ENCODE assay signal across 12 cellular contexts in genomic region chr3:112407888-112408702, GRCh38.
DNase-seq lines count a peak whose midpoint lies in the region; ATAC-seq, FAIRE-seq and TF ChIP-seq lines count a peak whose summit lies in the region.
"Had no signal": no experiment of that assay in that cellular context is flagged by ENCODE, and none has a peak within 500 bp of the region (broad histone marks: within the 10 kb centered on the region; RNA-seq: fewer than 3 reads in every experiment).

No MANE protein-coding gene starts in this region.

- H3K4me3 Mint-ChIP-seq in stimulated activated naive B cell treated with anti-CD40 and anti-IgM and Interleukin-4, amounts not matched to agents 10 μg/mL and 1 μg/mL and 100 μg/mL, for 72 hours, result peak overlapping the region in 1 of 2 donors; percentile 6

- TF ChIP-seq EP300 in H1 (IDR thresholded peaks at IDR 0.05; ENCODE audit: borderline replicate concordance in 1 of 2, low read depth in 2 of 2, low read length in 2 of 2), result no peak

- H3K4me1 ChIP-seq in H1 (replicated peaks in 1 of 4; ENCODE audit: control insufficient read depth in 3 of 4, insufficient read depth in 4 of 4, low read length in 3 of 4), result peaks cover 0 to 14% (median 8%) of the 10 kb centered on the region in 4 experiments; a peak in 4 of 7 replicates
- H3K4me1 ChIP-seq: SJCRH30 had no signal

- H4K20me1 ChIP-seq in H1 (replicated peaks in 1 of 2; ENCODE audit: control insufficient read depth in 1 of 2, insufficient read depth in 2 of 2, low read length in 2 of 2), result no peaks in the 10 kb centered on the region

- H2BK5ac ChIP-seq in H1 (ENCODE audit: low read depth, low read length), result no peak overlapping the region

- H2BK120ac ChIP-seq in H1 (replicated peaks; ENCODE audit: low read depth, low read length), result peak overlapping the region; percentile 59

- TF ChIP-seq POLR2A in H1 (IDR thresholded peaks at IDR 0.05; ENCODE audit: control extremely low read depth in 1 of 2, low read depth in 2 of 2, low read length in 2 of 2), result no peak

- H3K23me2 ChIP-seq in H1 (ENCODE audit: low read depth, low read length), result no peaks in the 10 kb centered on the region

- H2AK5ac ChIP-seq in H1 (ENCODE audit: low read depth, low read length), result no peak overlapping the region

- no peak overlapping the region for H3K23ac ChIP-seq in H1 (ENCODE audit: insufficient read length)

- no peak overlapping the region for H3K14ac ChIP-seq in H1 (ENCODE audit: insufficient read length)

- H3K9me3 Mint-ChIP-seq in stimulated activated naive B cell treated with anti-CD40 and anti-IgM and Interleukin-4, amounts not matched to agents 10 μg/mL and 1 μg/mL and 100 μg/mL, for 72 hours, result peaks cover 3 to 8% of the 10 kb centered on the region in 2 donors

- no peaks in the 10 kb centered on the region for H3K79me2 ChIP-seq in H1 (ENCODE audit: control insufficient read depth in 1 of 2, insufficient read depth in 2 of 2, low read length in 2 of 2)

- no peak overlapping the region for H4K5ac ChIP-seq in H1 (ENCODE audit: insufficient read length, low read depth, low read length)

- no peaks in the 10 kb centered on the region for H3K9me3 ChIP-seq in H1 (ENCODE audit: insufficient read depth in 2 of 2, low read depth in 1 of 2, low read length in 1 of 2)
- H3K9me3 ChIP-seq: heart left ventricle, SJCRH30 had no signal

- DNase-seq in H1 (ENCODE audit: low read depth in 1 of 2, low spot score in 2 of 2) (no peak), H7 (no peak), Ammon's horn (ENCODE audit: low spot score) (no peak), NCI-H1048 (lab: John Stamatoyannopoulos, UW) (no peak)
- DNase-seq in stimulated activated naive B cell treated with anti-CD40 and anti-IgM and Interleukin-4, amounts not matched to agents 10 μg/mL and 1 μg/mL and 100 μg/mL, for 72 hours, result no peak
- DNase-seq: brain microvascular endothelial cell; heart left ventricle; NCI-H1105; SJCRH30; stimulated activated CD4-positive, alpha-beta T cell treated with anti-CD3 and anti-CD28 coated beads, Interleukin-4, amount 100 ng/mL, for 4 hours had no signal

- H3K36me3 ChIP-seq in H1 (ENCODE audit: control insufficient read depth in 2 of 4, insufficient read depth in 4 of 4, low read length in 3 of 4) (no peaks in the 10 kb centered on the region), H7 (replicated peaks; ENCODE audit: control insufficient read depth, insufficient read depth, low read length) (no peaks in the 10 kb centered on the region)
- H3K36me3 ChIP-seq: brain microvascular endothelial cell, heart left ventricle, SJCRH30 had no signal

- CTCF ChIA-PET in H1 (lab: Charles Lee; ENCODE audit: partially characterized antibody), result interaction anchor here (0.5 to 1.2 kb wide), 2 partner anchors 29 to 103 kb away, joined by 3 read pairs; no protein-coding TSS in a partner anchor

- H4K8ac ChIP-seq in H1 (ENCODE audit: extremely low read depth, insufficient read depth, low read length), result no peak overlapping the region

- peak overlapping the region; percentile 82 for H3K27ac Mint-ChIP-seq in stimulated activated naive B cell treated with anti-CD40 and anti-IgM and Interleukin-4, amounts not matched to agents 10 μg/mL and 1 μg/mL and 100 μg/mL, for 72 hours

- no peak overlapping the region for H3K4me3 ChIP-seq in H1 (ENCODE audit: extremely low read depth in 1 of 4, insufficient read depth in 2 of 4, low read depth in 3 of 4, low read length in 4 of 4)
- H3K4me3 ChIP-seq in H7 (ENCODE audit: insufficient read depth, low read depth, low read length), result no peak overlapping the region
- H3K4me3 ChIP-seq: heart left ventricle, SJCRH30 had no signal

- no peak overlapping the region for H2BK20ac ChIP-seq in H1 (ENCODE audit: low read length)

- no peak for FAIRE-seq in H1 (lab: Jason Lieb, UNC)

- WGBS in H1 (ENCODE audit: extremely low coverage in 1 of 2, insufficient coverage in 1 of 2, insufficient read length in 1 of 2, insufficient replicate concordance in 2 of 2, low coverage in 1 of 2, low lambda C conversion rate in 2 of 2, missing lambda C conversion rate in 1 of 2), 2 experiments, result 83 to 88% methylated on average over 1 to 2 of the region's 2 CpGs

- H3K18ac ChIP-seq in H1 (ENCODE audit: extremely low read depth, low read length), result no peak overlapping the region

- H3K27me3 ChIP-seq in H1 (replicated peaks in 1 of 4; ENCODE audit: control insufficient read depth in 3 of 4, extremely low read depth in 1 of 4, insufficient read depth in 3 of 4, low read length in 3 of 4) (no peaks in the 10 kb centered on the region), H7 (ENCODE audit: control insufficient read depth, insufficient read depth, low read length) (no peaks in the 10 kb centered on the region)
- H3K27me3 ChIP-seq: brain microvascular endothelial cell, heart left ventricle, SJCRH30 had no signal

- H2AFZ ChIP-seq in H1 (ENCODE audit: low read length), result no peak overlapping the region

- no peak overlapping the region for H2BK15ac ChIP-seq in H1 (ENCODE audit: low read length)

- H3K36me3 Mint-ChIP-seq in stimulated activated naive B cell treated with anti-CD40 and anti-IgM and Interleukin-4, amounts not matched to agents 10 μg/mL and 1 μg/mL and 100 μg/mL, for 72 hours, result peaks cover 0 to 13% of the 10 kb centered on the region in 2 donors

- H2BK12ac ChIP-seq in H1 (ENCODE audit: low read depth, low read length), result no peak overlapping the region

- no peak overlapping the region for H3K4ac ChIP-seq in H1 (replicated peaks; ENCODE audit: insufficient read length, low read depth, low read length)

- ATAC-seq in GM18909 (IDR thresholded peaks at IDR 0.05; ENCODE audit: poor library complexity, unreplicated experiment) (peak; percentile 26), HG02885 (IDR thresholded peaks at IDR 0.05; ENCODE audit: poor library complexity, unreplicated experiment) (peak; percentile 30)
- peak; percentile 41 to 54 for ATAC-seq in stimulated activated naive B cell treated with anti-CD40 and anti-IgM and Interleukin-4, amounts not matched to agents 10 μg/mL and 1 μg/mL and 100 μg/mL, for 72 hours (replicated peaks)
- ATAC-seq: heart left ventricle had no signal

- no peak overlapping the region for H3K56ac ChIP-seq in H1 (replicated peaks; ENCODE audit: insufficient read length, low read depth, low read length)

- POLR2A ChIA-PET in H1 (lab: Charles Lee; ENCODE audit: partially characterized antibody), result interaction anchor here (0.9 kb wide), 1 partner anchor 9 kb away, joined by 4 read pairs; no protein-coding TSS in a partner anchor

- no peak overlapping the region for H3K27ac ChIP-seq in H1 (ENCODE audit: low read depth, low read length)
- H3K27ac ChIP-seq: brain microvascular endothelial cell, heart left ventricle, SJCRH30 had no signal

- H3K4me2 ChIP-seq in H1 (ENCODE audit: insufficient read depth in 1 of 2, low read depth in 2 of 2, low read length in 2 of 2), result no peak overlapping the region

- no peaks in the 10 kb centered on the region for H3K27me3 Mint-ChIP-seq in stimulated activated naive B cell treated with anti-CD40 and anti-IgM and Interleukin-4, amounts not matched to agents 10 μg/mL and 1 μg/mL and 100 μg/mL, for 72 hours

- TF ChIP-seq RAD21 in H1 (IDR thresholded peaks at IDR 0.05 in 1 of 2, conservative IDR thresholded peaks at IDR 0.05 in 1 of 2; ENCODE audit: low read depth in 2 of 2, low read length in 2 of 2), result no peak

- no peak overlapping the region for H4K91ac ChIP-seq in H1 (replicated peaks; ENCODE audit: insufficient read length, low read length)

- H3K9ac ChIP-seq in H1 (replicated peaks in 1 of 4; ENCODE audit: extremely low read depth in 1 of 4, low read depth in 3 of 4, low read length in 3 of 4), result no peak overlapping the region

- H3K4me1 Mint-ChIP-seq in stimulated activated naive B cell treated with anti-CD40 and anti-IgM and Interleukin-4, amounts not matched to agents 10 μg/mL and 1 μg/mL and 100 μg/mL, for 72 hours, result peaks cover 35 to 62% of the 10 kb centered on the region in 2 donors

- no peak for TF ChIP-seq CTCF in H1 (IDR thresholded peaks at IDR 0.05; ENCODE audit: control extremely low read depth in 1 of 3, insufficient read depth in 1 of 3, low read depth in 1 of 3, low read length in 3 of 3)

- H3K79me1 ChIP-seq in H1 (ENCODE audit: low read depth, low read length), result no peaks in the 10 kb centered on the region

TF ChIP-seq in H1, 55 proteins besides CTCF, POLR2A, EP300 and RAD21:
- TF ChIP-seq FOSL1 (IDR thresholded peaks at IDR 0.05; ENCODE audit: insufficient read depth, low read depth, low read length), result no peak
- TF ChIP-seq JUND (IDR thresholded peaks at IDR 0.05; ENCODE audit: low read length), result no peak
- TF ChIP-seq KDM1A (IDR thresholded peaks at IDR 0.05; ENCODE audit: borderline replicate concordance, low read length), result no peak
